11 cellular contexts compared by ENCODE assay signal in genomic region chrX:154724999-154725756, GRCh38. TPM values are rescaled to one million over a fixed set of nuclear protein-coding genes. Genes with fewer than 3 reads are reported as not detected.
DNase-seq lines count a peak whose midpoint lies in the region; ATAC-seq and TF ChIP-seq lines count a peak whose summit lies in the region.
"Had no signal": no experiment of that assay in that cellular context is flagged by ENCODE, and none has a peak within 500 bp of the region (broad histone marks: within the 10 kb centered on the region; RNA-seq: fewer than 3 reads in every experiment).

No MANE protein-coding gene starts in this region.

- H3K4me3 ChIP-seq in ascending aorta, result no peak overlapping the region
- H3K4me3 ChIP-seq: PC-9 had no signal

- no peaks in the 10 kb centered on the region for H3K27me3 Mint-ChIP-seq in activated T-cell treated with anti-CD3 and anti-CD28 coated beads, Interleukin-2, amount 50 U/mL, for 24 hours
- H3K27me3 Mint-ChIP-seq in stimulated activated naive CD8-positive, alpha-beta T cell treated with anti-CD3 and anti-CD28 coated beads, Interleukin-15, Interleukin-2, amounts not matched to agents 100 ng/mL and 50 ng/mL, for 24 hours, result no peaks in the 10 kb centered on the region
- no peaks in the 10 kb centered on the region for H3K27me3 Mint-ChIP-seq in osteocyte (ENCODE audit: unreplicated experiment)

- peaks cover 52% of the 10 kb centered on the region for H3K4me1 Mint-ChIP-seq in activated T-cell treated with anti-CD3 and anti-CD28 coated beads, Interleukin-2, amount 50 U/mL, for 24 hours (ENCODE audit: low read depth)
- H3K4me1 Mint-ChIP-seq in stimulated activated naive CD8-positive, alpha-beta T cell treated with anti-CD3 and anti-CD28 coated beads, Interleukin-15, Interleukin-2, amounts not matched to agents 100 ng/mL and 50 ng/mL, for 24 hours (ENCODE audit: low read depth), result peaks cover 76% of the 10 kb centered on the region
- H3K4me1 Mint-ChIP-seq in osteocyte (ENCODE audit: unreplicated experiment), result peaks cover 20% of the 10 kb centered on the region
- H3K4me1 Mint-ChIP-seq: brain had no signal

- intact Hi-C loops in ascending aorta (cut with DNase I), result no loop called here

- H3K27me3 ChIP-seq in ascending aorta, result no peaks in the 10 kb centered on the region

- H3K9me3 ChIP-seq in ascending aorta, result no peaks in the 10 kb centered on the region

- H3K36me3 ChIP-seq in ascending aorta, result no peaks in the 10 kb centered on the region

- peaks cover 8 to 23% of the 10 kb centered on the region in 2 donors for H3K4me1 ChIP-seq in ascending aorta

- peak overlapping the region; percentile 29 to 80 for H3K27ac ChIP-seq in ascending aorta
- H3K27ac ChIP-seq: PC-9 had no signal

- H3K4me3 Mint-ChIP-seq in activated T-cell treated with anti-CD3 and anti-CD28 coated beads, Interleukin-2, amount 50 U/mL, for 24 hours, result no peak overlapping the region
- H3K4me3 Mint-ChIP-seq in stimulated activated naive CD8-positive, alpha-beta T cell treated with anti-CD3 and anti-CD28 coated beads, Interleukin-15, Interleukin-2, amounts not matched to agents 100 ng/mL and 50 ng/mL, for 24 hours, result no peak overlapping the region
- no peak overlapping the region for H3K4me3 Mint-ChIP-seq in osteocyte (ENCODE audit: unreplicated experiment)
- H3K4me3 Mint-ChIP-seq: brain had no signal

- no peak for TF ChIP-seq CTCF in ascending aorta (IDR thresholded peaks at IDR 0.05)
- no peak for TF ChIP-seq CTCF in osteocyte (IDR thresholded peaks at IDR 0.05)

- no peaks in the 10 kb centered on the region for H3K36me3 Mint-ChIP-seq in activated T-cell treated with anti-CD3 and anti-CD28 coated beads, Interleukin-2, amount 50 U/mL, for 24 hours (ENCODE audit: low read depth)
- no peaks in the 10 kb centered on the region for H3K36me3 Mint-ChIP-seq in stimulated activated naive CD8-positive, alpha-beta T cell treated with anti-CD3 and anti-CD28 coated beads, Interleukin-15, Interleukin-2, amounts not matched to agents 100 ng/mL and 50 ng/mL, for 24 hours (ENCODE audit: low read depth)
- H3K36me3 Mint-ChIP-seq in osteocyte (ENCODE audit: unreplicated experiment), result no peaks in the 10 kb centered on the region
- H3K36me3 Mint-ChIP-seq: brain had no signal

- no peaks in the 10 kb centered on the region for H3K9me3 Mint-ChIP-seq in activated T-cell treated with anti-CD3 and anti-CD28 coated beads, Interleukin-2, amount 50 U/mL, for 24 hours
- no peaks in the 10 kb centered on the region for H3K9me3 Mint-ChIP-seq in stimulated activated naive CD8-positive, alpha-beta T cell treated with anti-CD3 and anti-CD28 coated beads, Interleukin-15, Interleukin-2, amounts not matched to agents 100 ng/mL and 50 ng/mL, for 24 hours
- peaks cover 28% of the 10 kb centered on the region for H3K9me3 Mint-ChIP-seq in osteocyte (ENCODE audit: unreplicated experiment)

- ATAC-seq in HG03280 (IDR thresholded peaks at IDR 0.05; ENCODE audit: unreplicated experiment) (peak; percentile 63), HG03196 (IDR thresholded peaks at IDR 0.05; ENCODE audit: unreplicated experiment) (no peak)

- peak overlapping the region; percentile 31 for H3K27ac Mint-ChIP-seq in activated T-cell treated with anti-CD3 and anti-CD28 coated beads, Interleukin-2, amount 50 U/mL, for 24 hours
- peak overlapping the region; percentile 63 for H3K27ac Mint-ChIP-seq in stimulated activated naive CD8-positive, alpha-beta T cell treated with anti-CD3 and anti-CD28 coated beads, Interleukin-15, Interleukin-2, amounts not matched to agents 100 ng/mL and 50 ng/mL, for 24 hours
- H3K27ac Mint-ChIP-seq in osteocyte (ENCODE audit: unreplicated experiment), result no peak overlapping the region
- H3K27ac Mint-ChIP-seq: brain had no signal

- no peak for DNase-seq in activated T-cell treated with anti-CD3 and anti-CD28 coated beads, Interleukin-2, amount 50 U/mL, for 24 hours
- DNase-seq in activated T-cell treated with anti-CD3 and anti-CD28 coated beads, Interleukin-2, amount 50 U/mL, for 48 hours, result no peak
- DNase-seq in ascending aorta (ENCODE audit: low spot score in 2 of 2) (no peak), osteocyte (ENCODE audit: extremely low spot score, unreplicated experiment) (no peak), GOT3 (lab: John Stamatoyannopoulos, UW) (no peak)
- DNase-seq: hypothalamus, PC-9 had no signal

RNA-seq across cellular contexts. Expression of gene GAB3, which starts 25.7 kb away (rescaled TPM):
- total RNA-seq in ascending aorta (2.9 TPM), osteocyte (0.78 and 1.1 TPM in 2 replicates)

RNA-seq across cellular contexts. Expression of gene DKC1, which starts 37.5 kb away (rescaled TPM):
- total RNA-seq in ascending aorta (3.4 TPM), osteocyte (37.5 and 39.9 TPM in 2 replicates)
